Comparison of ENCODE assay signal across 8 cellular contexts in genomic region chr4:90127223-90127705, GRCh38. TPM values are rescaled to one million over a fixed set of nuclear protein-coding genes. Genes with fewer than 3 reads are reported as not detected.
A peak's percentile ranks its signal among the peaks of the same experiment; 100 is the strongest.
DNase-seq lines count a peak whose midpoint lies in the region; ATAC-seq and TF ChIP-seq lines count a peak whose summit lies in the region.

Gene CCSER1, plus strand, starts transcription at chr4:90127394.

- WGBS in tibial nerve, 2 donors = 0 to 1% methylated on average over 34 to 35 of the region's 35 CpGs

- peak within 1 kb of the TSS in 4 of 10 donors; percentile 38 to 83 (median 60) for H3K27ac Mint-ChIP-seq in naive thymus-derived CD8-positive, alpha-beta T cell

- peak within 1 kb of the TSS; percentile 67 to 95 (median 79) for H3K4me3 Mint-ChIP-seq in naive thymus-derived CD8-positive, alpha-beta T cell

- DNase-seq in AG08395 (ENCODE audit: low spot score) = peak; percentile 3
- peak; percentile 93 for DNase-seq in NCI-H69 (lab: John Stamatoyannopoulos, UW)
- DNase-seq in activated T-helper 1 cell treated with Interleukin-2 at 50 U/mL for 16 hours (ENCODE audit: low read depth) = peak; percentile 14
- DNase-seq in fibroblast of the aortic adventitia (ENCODE audit: low read depth) = peak; percentile 4
- peak in 2 of 10 donors; percentile 55 to 65 for DNase-seq in naive thymus-derived CD8-positive, alpha-beta T cell
- DNase-seq in tibial nerve (ENCODE audit: low spot score in 2 of 2) = peak; percentile 27 to 37

- peak; percentile 19 to 54 for TF ChIP-seq POLR2A in tibial nerve (IDR thresholded peaks at IDR 0.05)

- peaks cover 0 to 23% (median 0%) of the 10 kb centered on the region in 4 donors for H3K4me1 ChIP-seq in tibial nerve

- ATAC-seq in GM19023 (IDR thresholded peaks at IDR 0.05; ENCODE audit: unreplicated experiment) = peak; percentile 83
- peak; percentile 79 for ATAC-seq in HG03135 (IDR thresholded peaks at IDR 0.05; ENCODE audit: unreplicated experiment)
- ATAC-seq in naive thymus-derived CD8-positive, alpha-beta T cell = peak; percentile 53 to 80

- peaks cover 0 to 9% (median 0%) of the 10 kb centered on the region in 3 donors for H3K36me3 Mint-ChIP-seq in naive thymus-derived CD8-positive, alpha-beta T cell

- H3K4me1 Mint-ChIP-seq in naive thymus-derived CD8-positive, alpha-beta T cell = peaks cover 6 to 28% (median 23%) of the 10 kb centered on the region in 4 donors

- TF ChIP-seq EP300 in tibial nerve (IDR thresholded peaks at IDR 0.05) = peak in 1 of 2 donors; percentile 74

- peaks cover 0 to 6% of the 10 kb centered on the region in 2 donors for H3K27me3 ChIP-seq in tibial nerve

- TF ChIP-seq CTCF in fibroblast of the aortic adventitia (IDR thresholded peaks at IDR 0.05; ENCODE audit: insufficient read depth, low read length) = no peak
- no peak for TF ChIP-seq CTCF in tibial nerve (IDR thresholded peaks at IDR 0.05)

- H3K36me3 ChIP-seq in tibial nerve = no peaks in the 10 kb centered on the region

- peak within 1 kb of the TSS; percentile 34 for H3K4me3 ChIP-seq in fibroblast of the aortic adventitia (ENCODE audit: low read depth, low read length)
- peak within 1 kb of the TSS; percentile 37 to 76 (median 63) for H3K4me3 ChIP-seq in tibial nerve

- peaks cover 0 to 2% (median 0%) of the 10 kb centered on the region in 9 donors for H3K9me3 Mint-ChIP-seq in naive thymus-derived CD8-positive, alpha-beta T cell

- H3K27me3 Mint-ChIP-seq in naive thymus-derived CD8-positive, alpha-beta T cell = peaks cover 31 to 65% (median 43%) of the 10 kb centered on the region in 5 donors

- H3K27ac ChIP-seq in tibial nerve = peak within 1 kb of the TSS in 3 of 4 donors; percentile 47 to 86 (median 78)

- POLR2A ChIA-PET in naive thymus-derived CD8-positive, alpha-beta T cell (lab: Charles Lee) = interaction anchor here (1.0 kb wide), 1 partner anchor 1426 kb away, joined by 3 read pairs; no protein-coding TSS in a partner anchor

- no peaks in the 10 kb centered on the region for H3K9me3 ChIP-seq in tibial nerve

RNA-seq across cellular contexts. Expression of gene CCSER1, which starts in this region (rescaled TPM):
- total RNA-seq in fibroblast of the aortic adventitia (ENCODE audit: low replicate concordance) (under 0.01 TPM in 1 of 2 replicates, not detected in the other), tibial nerve (1 to 10 TPM; 4.0 to 6.0 (median 4.8) TPM)
- total RNA-seq in naive thymus-derived CD8-positive, alpha-beta T cell = under 1 TPM; 0.19 to 0.47 TPM
- polyA plus RNA-seq in naive thymus-derived CD8-positive, alpha-beta T cell = not detected

Comparison
In these comparisons a context has a peak if more than half of its experiments do, and no peak if none do; other contexts are left out.
1. Peak in DNase-seq and H3K4me3 ChIP-seq in fibroblast of the aortic adventitia; RNA of the gene not detected or under 1 TPM.
2. Peak in ATAC-seq in naive thymus-derived CD8-positive, alpha-beta T cell; RNA of the gene not detected or under 1 TPM.